Comparison of ENCODE assay signal across 17 cellular contexts in genomic region chr5:40497573-40497972, GRCh38.
DNase-seq lines count a peak whose midpoint lies in the region; ATAC-seq and TF ChIP-seq lines count a peak whose summit lies in the region.
"Had no signal": no experiment of that assay in that cellular context is flagged by ENCODE, and none has a peak within 500 bp of the region (broad histone marks: within the 10 kb centered on the region; RNA-seq: fewer than 3 reads in every experiment).

No MANE protein-coding gene starts in this region.

- H3K36me3 ChIP-seq in endodermal cell (ENCODE audit: control insufficient read depth, insufficient read depth, low read length) = no peaks in the 10 kb centered on the region
- H3K36me3 ChIP-seq: cardiac muscle cell, heart right ventricle had no signal

- H3K4me3 ChIP-seq in endodermal cell (ENCODE audit: low read length) = no peak overlapping the region
- H3K4me3 ChIP-seq: A549, cardiac muscle cell, heart right ventricle had no signal

- H3K4me1 ChIP-seq in foreskin keratinocyte = peaks cover 6% of the 10 kb centered on the region
- H3K4me1 ChIP-seq in endodermal cell (ENCODE audit: control insufficient read depth, insufficient read depth, low read length) = no peaks in the 10 kb centered on the region
- H3K4me1 ChIP-seq: A549 had no signal

- CTCF ChIA-PET in activated CD8-positive, alpha-beta T cell treated with anti-CD3 and anti-CD28 coated beads for 36 hours (lab: Charles Lee) = interaction anchor here (0.6 to 1.6 kb wide), 2 partner anchors 11 to 549 kb away, joined by 3 to 4 read pairs; no protein-coding TSS in a partner anchor
- CTCF ChIA-PET in activated CD8-positive, alpha-beta T cell treated with anti-CD3 and anti-CD28 coated beads, Interleukin-2, amount 10 ng/mL, durations not matched to agents 7 days and 5 days (lab: Charles Lee) = interaction anchor here (1.1 kb wide), 1 partner anchor 9 kb away, joined by 3 read pairs; no protein-coding TSS in a partner anchor
- CTCF ChIA-PET in RWPE1 (lab: Yijun Ruan, JAX) = no interaction called here
- CTCF ChIA-PET in activated naive CD4-positive, alpha-beta T cell treated with anti-CD3 and anti-CD28 coated beads for 36 hours (lab: Charles Lee) = interaction anchor here (1.0 to 1.4 kb wide), 3 partner anchors 8 to 92 kb away, joined by 3 to 4 read pairs (median 3); no protein-coding TSS in a partner anchor

- 84 to 100% methylated on average over 1 of the region's 1 CpG for WGBS in endodermal cell (ENCODE audit: insufficient coverage in 1 of 2, insufficient read length in 1 of 2), 2 experiments

- H3K27ac ChIP-seq in RWPE1 (no peak overlapping the region; the same call in 1 of the 2 replicates), foreskin keratinocyte (peak overlapping the region; percentile 13), endodermal cell (ENCODE audit: low read depth, low read length) (no peak overlapping the region)
- H3K27ac ChIP-seq: A549, cardiac muscle cell, heart right ventricle had no signal

- H3K36me3 Mint-ChIP-seq in activated CD8-positive, alpha-beta T cell treated with anti-CD3 and anti-CD28 coated beads for 36 hours (ENCODE audit: low read depth) = peaks cover 11% of the 10 kb centered on the region
- peaks cover 10% of the 10 kb centered on the region for H3K36me3 Mint-ChIP-seq in activated CD8-positive, alpha-beta T cell treated with anti-CD3 and anti-CD28 coated beads, Interleukin-2, amount 10 ng/mL, durations not matched to agents 7 days and 5 days (ENCODE audit: low read depth)
- H3K36me3 Mint-ChIP-seq in endodermal cell (ENCODE audit: low read depth) = no peaks in the 10 kb centered on the region
- peaks cover 10% of the 10 kb centered on the region for H3K36me3 Mint-ChIP-seq in activated T-helper 1 cell treated with anti-CD3 and anti-CD28 coated beads, Interleukin-12 subunit alpha, Interleukin-12 subunit beta, Interleukin-2, Interleukin-4 antibody, amounts not matched to agents 30 ng/mL and 10 ng/mL and 1 ng/mL, durations not matched to agents 14 hours and 24 hours and 36 hours (ENCODE audit: low read depth)
- H3K36me3 Mint-ChIP-seq in activated naive CD4-positive, alpha-beta T cell treated with anti-CD3 and anti-CD28 coated beads for 36 hours (ENCODE audit: low read depth) = peaks cover 6% of the 10 kb centered on the region

- H3K9me3 Mint-ChIP-seq in activated CD8-positive, alpha-beta T cell treated with anti-CD3 and anti-CD28 coated beads for 36 hours = peaks cover 8% of the 10 kb centered on the region
- no peaks in the 10 kb centered on the region for H3K9me3 Mint-ChIP-seq in activated CD8-positive, alpha-beta T cell treated with anti-CD3 and anti-CD28 coated beads, Interleukin-2, amount 10 ng/mL, durations not matched to agents 7 days and 5 days (ENCODE audit: insufficient read depth)
- H3K9me3 Mint-ChIP-seq in endodermal cell = no peaks in the 10 kb centered on the region
- H3K9me3 Mint-ChIP-seq in activated T-helper 1 cell treated with anti-CD3 and anti-CD28 coated beads, Interleukin-12 subunit alpha, Interleukin-12 subunit beta, Interleukin-2, Interleukin-4 antibody, amounts not matched to agents 30 ng/mL and 10 ng/mL and 1 ng/mL, durations not matched to agents 14 hours and 24 hours and 36 hours = peaks cover 18% of the 10 kb centered on the region
- peaks cover 8% of the 10 kb centered on the region for H3K9me3 Mint-ChIP-seq in activated naive CD4-positive, alpha-beta T cell treated with anti-CD3 and anti-CD28 coated beads for 36 hours

- H3K27me3 ChIP-seq in foreskin keratinocyte = no peaks in the 10 kb centered on the region
- no peaks in the 10 kb centered on the region for H3K27me3 ChIP-seq in endodermal cell (ENCODE audit: control insufficient read depth, insufficient read depth, low read length, poor library complexity, severe bottlenecking)
- H3K27me3 ChIP-seq: heart right ventricle had no signal

- H3K9me3 ChIP-seq in endodermal cell (ENCODE audit: control insufficient read depth, low read length) = no peaks in the 10 kb centered on the region
- H3K9me3 ChIP-seq: A549, heart right ventricle had no signal

- peaks cover 23% of the 10 kb centered on the region for H3K4me1 Mint-ChIP-seq in activated CD8-positive, alpha-beta T cell treated with anti-CD3 and anti-CD28 coated beads for 36 hours (ENCODE audit: low read depth)
- peaks cover 9% of the 10 kb centered on the region for H3K4me1 Mint-ChIP-seq in activated CD8-positive, alpha-beta T cell treated with anti-CD3 and anti-CD28 coated beads, Interleukin-2, amount 10 ng/mL, durations not matched to agents 7 days and 5 days (ENCODE audit: low read depth)
- no peaks in the 10 kb centered on the region for H3K4me1 Mint-ChIP-seq in endodermal cell
- H3K4me1 Mint-ChIP-seq in activated T-helper 1 cell treated with anti-CD3 and anti-CD28 coated beads, Interleukin-12 subunit alpha, Interleukin-12 subunit beta, Interleukin-2, Interleukin-4 antibody, amounts not matched to agents 30 ng/mL and 10 ng/mL and 1 ng/mL, durations not matched to agents 14 hours and 24 hours and 36 hours (ENCODE audit: low read depth) = peaks cover 23% of the 10 kb centered on the region
- peaks cover 35% of the 10 kb centered on the region for H3K4me1 Mint-ChIP-seq in activated naive CD4-positive, alpha-beta T cell treated with anti-CD3 and anti-CD28 coated beads for 36 hours (ENCODE audit: low read depth)

- intact Hi-C loops in activated CD8-positive, alpha-beta T cell treated with anti-CD3 and anti-CD28 coated beads for 36 hours (cut with micrococcal nuclease) = no loop called here
- intact Hi-C loops in activated T-helper 1 cell treated with anti-CD3 and anti-CD28 coated beads, Interleukin-12 subunit alpha, Interleukin-12 subunit beta, Interleukin-2, Interleukin-4 antibody, amounts not matched to agents 30 ng/mL and 10 ng/mL and 1 ng/mL, durations not matched to agents 14 hours and 24 hours and 36 hours (cut with micrococcal nuclease) = loop anchor here (10.0 kb wide), 1 partner anchor 1323 kb away; no protein-coding TSS in a partner anchor
- intact Hi-C loops in activated naive CD4-positive, alpha-beta T cell treated with anti-CD3 and anti-CD28 coated beads for 36 hours (cut with micrococcal nuclease) = loop anchor here (10.0 kb wide), 1 partner anchor 473 kb away; no protein-coding TSS in a partner anchor

- DNase-seq in activated CD8-positive, alpha-beta T cell treated with anti-CD3 and anti-CD28 coated beads for 36 hours = no peak
- no peak for DNase-seq in activated CD8-positive, alpha-beta T cell treated with anti-CD3 and anti-CD28 coated beads, Interleukin-2, amount 10 ng/mL, durations not matched to agents 7 days and 5 days
- DNase-seq in RWPE1 (ENCODE audit: low spot score) (peak; percentile 24), foreskin keratinocyte (peak; percentile 57 to 87), endodermal cell (no peak)
- no peak for DNase-seq in stimulated activated naive CD8-positive, alpha-beta T cell treated with anti-CD3 and anti-CD28 coated beads, Interleukin-15, Interleukin-2, amounts not matched to agents 100 U/mL and 50 U/mL, for 24 hours
- DNase-seq in activated T-helper 1 cell treated with anti-CD3 and anti-CD28 coated beads, Interleukin-12 subunit alpha, Interleukin-12 subunit beta, Interleukin-2, Interleukin-4 antibody, amounts not matched to agents 30 ng/mL and 10 ng/mL and 1 ng/mL, durations not matched to agents 14 hours and 24 hours and 36 hours (ENCODE audit: low spot score) = no peak
- no peak for DNase-seq in activated naive CD4-positive, alpha-beta T cell treated with anti-CD3 and anti-CD28 coated beads for 36 hours
- DNase-seq: activated gamma-delta T cell treated with Interleukin-2 at 50 U/mL for 16 hours; GOT3; heart right ventricle; left cardiac atrium; right cardiac atrium; RPMI8226; stimulated activated naive CD4-positive, alpha-beta T cell had no signal

- H3K27me3 Mint-ChIP-seq in activated CD8-positive, alpha-beta T cell treated with anti-CD3 and anti-CD28 coated beads for 36 hours = no peaks in the 10 kb centered on the region
- H3K27me3 Mint-ChIP-seq in activated CD8-positive, alpha-beta T cell treated with anti-CD3 and anti-CD28 coated beads, Interleukin-2, amount 10 ng/mL, durations not matched to agents 7 days and 5 days (ENCODE audit: low read depth) = no peaks in the 10 kb centered on the region
- H3K27me3 Mint-ChIP-seq in endodermal cell (ENCODE audit: insufficient read depth) = no peaks in the 10 kb centered on the region
- no peaks in the 10 kb centered on the region for H3K27me3 Mint-ChIP-seq in activated T-helper 1 cell treated with anti-CD3 and anti-CD28 coated beads, Interleukin-12 subunit alpha, Interleukin-12 subunit beta, Interleukin-2, Interleukin-4 antibody, amounts not matched to agents 30 ng/mL and 10 ng/mL and 1 ng/mL, durations not matched to agents 14 hours and 24 hours and 36 hours (ENCODE audit: insufficient read depth)
- H3K27me3 Mint-ChIP-seq in activated naive CD4-positive, alpha-beta T cell treated with anti-CD3 and anti-CD28 coated beads for 36 hours (ENCODE audit: low read depth) = no peaks in the 10 kb centered on the region

- H3K27ac Mint-ChIP-seq in activated CD8-positive, alpha-beta T cell treated with anti-CD3 and anti-CD28 coated beads for 36 hours = no peak overlapping the region
- H3K27ac Mint-ChIP-seq in activated CD8-positive, alpha-beta T cell treated with anti-CD3 and anti-CD28 coated beads, Interleukin-2, amount 10 ng/mL, durations not matched to agents 7 days and 5 days = no peak overlapping the region
- H3K27ac Mint-ChIP-seq in endodermal cell = no peak overlapping the region
- no peak overlapping the region for H3K27ac Mint-ChIP-seq in activated T-helper 1 cell treated with anti-CD3 and anti-CD28 coated beads, Interleukin-12 subunit alpha, Interleukin-12 subunit beta, Interleukin-2, Interleukin-4 antibody, amounts not matched to agents 30 ng/mL and 10 ng/mL and 1 ng/mL, durations not matched to agents 14 hours and 24 hours and 36 hours
- H3K27ac Mint-ChIP-seq in activated naive CD4-positive, alpha-beta T cell treated with anti-CD3 and anti-CD28 coated beads for 36 hours = no peak overlapping the region

- no peak for TF ChIP-seq CTCF in activated CD8-positive, alpha-beta T cell treated with anti-CD3 and anti-CD28 coated beads for 36 hours (IDR thresholded peaks at IDR 0.05)
- TF ChIP-seq CTCF in RWPE1 (conservative IDR thresholded peaks at IDR 0.05; ENCODE audit: low read depth) = no peak
- TF ChIP-seq CTCF in foreskin keratinocyte (conservative IDR thresholded peaks at IDR 0.05) = no peak
- no peak for TF ChIP-seq CTCF in endodermal cell (conservative IDR thresholded peaks at IDR 0.05)

- POLR2A ChIA-PET in activated CD8-positive, alpha-beta T cell treated with anti-CD3 and anti-CD28 coated beads for 36 hours (lab: Charles Lee) = interaction anchor here (1.0 to 1.1 kb wide), 2 partner anchors 15 to 193 kb away, joined by 3 read pairs; no protein-coding TSS in a partner anchor
- POLR2A ChIA-PET in activated CD8-positive, alpha-beta T cell treated with anti-CD3 and anti-CD28 coated beads, Interleukin-2, amount 10 ng/mL, durations not matched to agents 7 days and 5 days (lab: Charles Lee) = no interaction called here
- POLR2A ChIA-PET in RWPE1 (lab: Yijun Ruan, JAX; ENCODE audit: low non-redundant PET) = no interaction called here

- no peak overlapping the region for H3K4me3 Mint-ChIP-seq in activated CD8-positive, alpha-beta T cell treated with anti-CD3 and anti-CD28 coated beads for 36 hours
- no peak overlapping the region for H3K4me3 Mint-ChIP-seq in activated CD8-positive, alpha-beta T cell treated with anti-CD3 and anti-CD28 coated beads, Interleukin-2, amount 10 ng/mL, durations not matched to agents 7 days and 5 days
- H3K4me3 Mint-ChIP-seq in endodermal cell = no peak overlapping the region
- H3K4me3 Mint-ChIP-seq in activated T-helper 1 cell treated with anti-CD3 and anti-CD28 coated beads, Interleukin-12 subunit alpha, Interleukin-12 subunit beta, Interleukin-2, Interleukin-4 antibody, amounts not matched to agents 30 ng/mL and 10 ng/mL and 1 ng/mL, durations not matched to agents 14 hours and 24 hours and 36 hours = no peak overlapping the region
- H3K4me3 Mint-ChIP-seq in activated naive CD4-positive, alpha-beta T cell treated with anti-CD3 and anti-CD28 coated beads for 36 hours = no peak overlapping the region

- no peak overlapping the region for H3K9ac ChIP-seq in endodermal cell (ENCODE audit: extremely low read depth, low read length, poor library complexity, severe bottlenecking)

- ATAC-seq in activated CD8-positive, alpha-beta T cell treated with anti-CD3 and anti-CD28 coated beads for 36 hours = peak; percentile 72
- no peak for ATAC-seq in activated CD8-positive, alpha-beta T cell treated with anti-CD3 and anti-CD28 coated beads, Interleukin-2, amount 10 ng/mL, durations not matched to agents 7 days and 5 days
- peak; percentile 87 for ATAC-seq in foreskin keratinocyte
- peak; percentile 80 for ATAC-seq in stimulated activated naive CD8-positive, alpha-beta T cell treated with anti-CD3 and anti-CD28 coated beads, Interleukin-15, Interleukin-2, amounts not matched to agents 100 U/mL and 50 U/mL, for 24 hours
- ATAC-seq: A549, heart right ventricle, left cardiac atrium, right cardiac atrium had no signal

Comparison
In these comparisons a context has a peak if more than half of its experiments do, and no peak if none do; other contexts are left out.
1. DNase-seq: peak in RWPE1 (single experiment) and foreskin keratinocyte (2 of 2); none in activated CD8-positive, alpha-beta T cell treated with anti-CD3 and anti-CD28 coated beads for 36 hours (single experiment), activated CD8-positive, alpha-beta T cell treated with anti-CD3 and anti-CD28 coated beads, Interleukin-2, amount 10 ng/mL, durations not matched to agents 7 days and 5 days (single experiment), stimulated activated naive CD8-positive, alpha-beta T cell treated with anti-CD3 and anti-CD28 coated beads, Interleukin-15, Interleukin-2, amounts not matched to agents 100 U/mL and 50 U/mL, for 24 hours (single experiment), endodermal cell (single experiment), activated T-helper 1 cell treated with anti-CD3 and anti-CD28 coated beads, Interleukin-12 subunit alpha, Interleukin-12 subunit beta, Interleukin-2, Interleukin-4 antibody, amounts not matched to agents 30 ng/mL and 10 ng/mL and 1 ng/mL, durations not matched to agents 14 hours and 24 hours and 36 hours (single experiment) and activated naive CD4-positive, alpha-beta T cell treated with anti-CD3 and anti-CD28 coated beads for 36 hours (single experiment).